In genomic region chr17:77875881-77876509, GRCh38 we compare ENCODE assay signal across 9 cellular contexts.
DNase-seq lines count a peak whose midpoint lies in the region; ATAC-seq and TF ChIP-seq lines count a peak whose summit lies in the region.
"Had no signal": no experiment of that assay in that cellular context is flagged by ENCODE, and none has a peak within 500 bp of the region (broad histone marks: within the 10 kb centered on the region; RNA-seq: fewer than 3 reads in every experiment).

No MANE protein-coding gene starts in this region.

- no peaks in the 10 kb centered on the region for H3K79me2 ChIP-seq in GM23338 (replicated peaks; ENCODE audit: insufficient read depth)

- no peak overlapping the region for H2AFZ ChIP-seq in GM23338

- no peaks in the 10 kb centered on the region for H3F3A ChIP-seq in GM23338 (replicated peaks; ENCODE audit: low read depth)

- intact Hi-C loops in ascending aorta (cut with DNase I): no loop called here
- intact Hi-C loops in activated T-helper 2 cell treated with anti-CD3 and anti-CD28 coated beads, Interferon-gamma antibody, Interleukin-2, Interleukin-4, amounts not matched to agents 10 μg/mL and 5 μg/mL and 100 μg/mL, durations not matched to agents 14 hours and 24 hours and 36 hours (cut with micrococcal nuclease): no loop called here

- peaks cover 11% of the 10 kb centered on the region; the same call in 2 of the 3 replicates for H3K4me1 Mint-ChIP-seq in GM23338
- peaks cover 67 to 95% of the 10 kb centered on the region in 2 donors for H3K4me1 Mint-ChIP-seq in immature natural killer cell
- H3K4me1 Mint-ChIP-seq in activated T-helper 2 cell treated with anti-CD3 and anti-CD28 coated beads, Interferon-gamma antibody, Interleukin-2, Interleukin-4, amounts not matched to agents 10 μg/mL and 5 μg/mL and 100 μg/mL, durations not matched to agents 14 hours and 24 hours and 36 hours (ENCODE audit: low read depth): peaks cover 32% of the 10 kb centered on the region

- no peak overlapping the region for H3K4me2 ChIP-seq in GM23338

- H3K9me3 ChIP-seq in ascending aorta: peaks cover 0 to 10% of the 10 kb centered on the region in 2 donors

- H3K27me3 ChIP-seq in GM23338 (ENCODE audit: insufficient read depth) (no peaks in the 10 kb centered on the region), ascending aorta (no peaks in the 10 kb centered on the region)

- no peaks in the 10 kb centered on the region for H4K20me1 ChIP-seq in GM23338 (replicated peaks; ENCODE audit: insufficient read depth)

- H3K36me3 ChIP-seq in GM23338 (ENCODE audit: insufficient read depth) (no peaks in the 10 kb centered on the region), ascending aorta (no peaks in the 10 kb centered on the region)

- no peak overlapping the region for H3K4me3 Mint-ChIP-seq in GM23338
- peak overlapping the region in 1 of 5 donors; percentile 29 for H3K4me3 Mint-ChIP-seq in immature natural killer cell
- H3K4me3 Mint-ChIP-seq in activated T-helper 2 cell treated with anti-CD3 and anti-CD28 coated beads, Interferon-gamma antibody, Interleukin-2, Interleukin-4, amounts not matched to agents 10 μg/mL and 5 μg/mL and 100 μg/mL, durations not matched to agents 14 hours and 24 hours and 36 hours (ENCODE audit: low read depth): no peak overlapping the region

- peak; percentile 74 for DNase-seq in CD1c-positive myeloid dendritic cell (ENCODE audit: extremely low spot score)
- no peak for DNase-seq in GM23338 (ENCODE audit: low spot score)
- DNase-seq in RPMI7951 (ENCODE audit: low read depth): peak; percentile 50
- DNase-seq in immature natural killer cell: no peak
- no peak for DNase-seq in ascending aorta (ENCODE audit: low spot score in 2 of 2)
- DNase-seq in middle frontal gyrus (ENCODE audit: extremely low spot score, low spot score): no peak
- DNase-seq in NCI-H146 treated with DMSO at 0.1 percent for 48 hours (lab: John Stamatoyannopoulos, UW; ENCODE audit: unreplicated experiment): no peak
- no peak for DNase-seq in activated T-helper 2 cell treated with anti-CD3 and anti-CD28 coated beads, Interferon-gamma antibody, Interleukin-2, Interleukin-4, amounts not matched to agents 10 μg/mL and 5 μg/mL and 100 μg/mL, durations not matched to agents 14 hours and 24 hours and 36 hours (ENCODE audit: low spot score)

- peaks cover 9% of the 10 kb centered on the region for H3K36me3 Mint-ChIP-seq in GM23338 (ENCODE audit: low read depth)
- H3K36me3 Mint-ChIP-seq in immature natural killer cell: peaks cover 8 to 11% (median 10%) of the 10 kb centered on the region in 3 donors
- peaks cover 15% of the 10 kb centered on the region for H3K36me3 Mint-ChIP-seq in activated T-helper 2 cell treated with anti-CD3 and anti-CD28 coated beads, Interferon-gamma antibody, Interleukin-2, Interleukin-4, amounts not matched to agents 10 μg/mL and 5 μg/mL and 100 μg/mL, durations not matched to agents 14 hours and 24 hours and 36 hours (ENCODE audit: low read depth)

- H3K4me3 ChIP-seq in GM23338 (no peak overlapping the region), ascending aorta (no peak overlapping the region)

- H3K9me3 Mint-ChIP-seq in GM23338 (peaks cover 11% of the 10 kb centered on the region), immature natural killer cell (peaks cover 0 to 10% (median 3%) of the 10 kb centered on the region in 6 donors)
- H3K9me3 Mint-ChIP-seq in activated T-helper 2 cell treated with anti-CD3 and anti-CD28 coated beads, Interferon-gamma antibody, Interleukin-2, Interleukin-4, amounts not matched to agents 10 μg/mL and 5 μg/mL and 100 μg/mL, durations not matched to agents 14 hours and 24 hours and 36 hours: peaks cover 16% of the 10 kb centered on the region

- no peak for TF ChIP-seq CTCF in GM23338 (conservative IDR thresholded peaks at IDR 0.05; ENCODE audit: low read depth in 2 of 2)
- no peak for TF ChIP-seq CTCF in ascending aorta (IDR thresholded peaks at IDR 0.05)

- no peak for ATAC-seq in GM23338

- peaks cover 10% of the 10 kb centered on the region for H3K27me3 Mint-ChIP-seq in GM23338 (ENCODE audit: insufficient read depth, low read depth, poor library complexity)
- H3K27me3 Mint-ChIP-seq in immature natural killer cell (ENCODE audit: low read depth in 3 of 3): peaks cover 2 to 9% (median 6%) of the 10 kb centered on the region in 3 donors
- H3K27me3 Mint-ChIP-seq in activated T-helper 2 cell treated with anti-CD3 and anti-CD28 coated beads, Interferon-gamma antibody, Interleukin-2, Interleukin-4, amounts not matched to agents 10 μg/mL and 5 μg/mL and 100 μg/mL, durations not matched to agents 14 hours and 24 hours and 36 hours (ENCODE audit: low read depth): peaks cover 2% of the 10 kb centered on the region

- no peaks in the 10 kb centered on the region for H3K9me2 ChIP-seq in GM23338 (ENCODE audit: insufficient read depth)

- no peak overlapping the region for H3K27ac Mint-ChIP-seq in GM23338
- peak overlapping the region in 4 of 6 donors; percentile 7 to 73 (median 38) for H3K27ac Mint-ChIP-seq in immature natural killer cell
- H3K27ac Mint-ChIP-seq in activated T-helper 2 cell treated with anti-CD3 and anti-CD28 coated beads, Interferon-gamma antibody, Interleukin-2, Interleukin-4, amounts not matched to agents 10 μg/mL and 5 μg/mL and 100 μg/mL, durations not matched to agents 14 hours and 24 hours and 36 hours: no peak overlapping the region

- H3K27ac ChIP-seq in GM23338 (ENCODE audit: low read depth) (no peak overlapping the region), ascending aorta (peak overlapping the region in 1 of 2 donors; percentile 59)
- H3K27ac ChIP-seq: epithelial cell of prostate had no signal

- H3K4me1 ChIP-seq in GM23338 (ENCODE audit: insufficient read depth) (0 out of 2 replicates have a peak, but pooled peaks cover 5% of the 10 kb centered on the region), ascending aorta (no peaks in the 10 kb centered on the region)

TF ChIP-seq in GM23338, 12 proteins besides CTCF, POLR2A, EP300 and RAD21:
- TF ChIP-seq POLR2AphosphoS5 (IDR thresholded peaks at IDR 0.05; ENCODE audit: low read depth): no peak
- no peak for TF ChIP-seq STAT1 (IDR thresholded peaks at IDR 0.05; ENCODE audit: unreplicated experiment)
- TF ChIP-seq CREB1 (CRISPR knock-in tag; IDR thresholded peaks at IDR 0.05; ENCODE audit: low read depth): no peak
- TF ChIP-seq ZNF331 (CRISPR knock-in tag; IDR thresholded peaks at IDR 0.05; ENCODE audit: low read depth): peak; percentile 96

Comparison
In these comparisons a context has a peak if more than half of its experiments do, and no peak if none do; other contexts are left out.
1. DNase-seq: peak in CD1c-positive myeloid dendritic cell (single experiment) and RPMI7951 (single experiment); none in GM23338 (single experiment), immature natural killer cell (0 of 3), ascending aorta (0 of 2), middle frontal gyrus (single experiment), NCI-H146 treated with DMSO at 0.1 percent for 48 hours (single experiment) and activated T-helper 2 cell treated with anti-CD3 and anti-CD28 coated beads, Interferon-gamma antibody, Interleukin-2, Interleukin-4, amounts not matched to agents 10 μg/mL and 5 μg/mL and 100 μg/mL, durations not matched to agents 14 hours and 24 hours and 36 hours (single experiment).
2. H3K27ac Mint-ChIP-seq: peak in immature natural killer cell (4 of 6); none in GM23338 (single experiment) and activated T-helper 2 cell treated with anti-CD3 and anti-CD28 coated beads, Interferon-gamma antibody, Interleukin-2, Interleukin-4, amounts not matched to agents 10 μg/mL and 5 μg/mL and 100 μg/mL, durations not matched to agents 14 hours and 24 hours and 36 hours (single experiment).